ENCODE assay signal across 23 cellular contexts in the genomic region with DNA sequence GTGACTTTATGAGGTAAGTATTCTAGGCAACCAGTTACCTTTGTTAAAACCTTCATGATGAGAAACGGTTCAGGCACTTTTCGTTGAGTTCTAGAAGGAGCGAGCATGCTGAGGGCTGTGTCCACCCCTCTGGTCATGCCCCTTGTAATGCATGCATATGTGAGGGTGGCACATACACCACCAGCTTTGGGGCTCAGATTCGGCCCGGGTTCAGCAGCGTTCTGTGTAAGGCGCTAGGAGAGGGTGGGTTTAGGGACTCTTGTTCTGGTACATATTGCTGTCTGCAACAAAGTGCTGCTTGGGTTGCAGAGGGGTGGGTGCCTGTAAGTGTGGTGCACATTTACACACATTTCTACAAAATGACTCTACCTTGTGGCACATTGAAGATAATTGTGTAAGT.
"Had no signal": no experiment of that assay in that cellular context is flagged by ENCODE, and none has a peak within 500 bp of the region (broad histone marks: within the 10 kb centered on the region; RNA-seq: fewer than 3 reads in every experiment).

No MANE protein-coding gene starts in this region.

- H3K27me3 Mint-ChIP-seq: activated naive CD8-positive, alpha-beta T cell; activated T-helper 17 cell treated with anti-CD3 and anti-CD28 coated beads, Interleukin-2, amount 50 U/mL, for 72 hours; brain; central memory CD8-positive, alpha-beta T cell; T-cell had no signal

- DNase-seq: activated CD4-positive, alpha-beta T cell treated with anti-CD3 and anti-CD28 coated beads for 4 hours; activated gamma-delta T cell; activated naive CD4-positive, alpha-beta T cell treated with anti-CD3 and anti-CD28 coated beads for 36 hours; activated T-cell treated with anti-CD3 and anti-CD28 coated beads for 4 hours; activated T-cell treated with anti-CD3 and anti-CD28 coated beads, Interleukin-2, amount 50 U/mL, for 48 hours; amygdala; KG1; NCI-H1048; NCI-H187 treated with DMSO at 0.1 percent for 48 hours; NCI-H2081 treated with DMSO at 0.1 percent for 48 hours; NCI-H2171; NCI-H2227 treated with DMSO at 0.1 percent for 48 hours; NCI-H446 treated with DMSO at 0.1 percent for 48 hours; NCI-H524 treated with DMSO at 0.1 percent for 48 hours; RPMI8226; T-cell; T-helper 2 cell; T1000 had no signal

- H3K27ac Mint-ChIP-seq: activated naive CD4-positive, alpha-beta T cell treated with anti-CD3 and anti-CD28 coated beads for 36 hours; brain had no signal

- H3K27ac ChIP-seq: SK-N-MC had no signal

- H3K4me3 Mint-ChIP-seq: activated naive CD4-positive, alpha-beta T cell treated with anti-CD3 and anti-CD28 coated beads for 36 hours; activated naive CD8-positive, alpha-beta T cell; activated T-helper 17 cell treated with anti-CD3 and anti-CD28 coated beads, Interleukin-2, amount 50 U/mL, for 72 hours; brain; central memory CD8-positive, alpha-beta T cell; T-cell had no signal

- H3K4me1 Mint-ChIP-seq: brain had no signal

- H3K4me3 ChIP-seq: SK-N-MC had no signal

- H3K9me3 Mint-ChIP-seq: activated naive CD4-positive, alpha-beta T cell treated with anti-CD3 and anti-CD28 coated beads for 36 hours; activated T-helper 17 cell treated with anti-CD3 and anti-CD28 coated beads, Interleukin-2, amount 50 U/mL, for 72 hours; brain; central memory CD8-positive, alpha-beta T cell; T-cell had no signal

- ATAC-seq: activated T-helper 17 cell treated with anti-CD3 and anti-CD28 coated beads, Interleukin-2, amount 50 U/mL, for 72 hours; T-cell had no signal
